ENCODE assay signal across 16 cellular contexts in genomic region chr12:94536040-94536965, GRCh38.
"Had no signal": no experiment of that assay in that cellular context is flagged by ENCODE, and none has a peak within 500 bp of the region (broad histone marks: within the 10 kb centered on the region; RNA-seq: fewer than 3 reads in every experiment).

No MANE protein-coding gene starts in this region.

- H3K9me3 Mint-ChIP-seq: activated CD4-positive, alpha-beta memory T cell treated with anti-CD3 and anti-CD28 coated beads for 36 hours; activated naive CD4-positive, alpha-beta T cell treated with anti-CD3 and anti-CD28 coated beads, Interleukin-2, amount 10 ng/mL, durations not matched to agents 7 days and 5 days; activated T-helper 2 cell treated with anti-CD3 and anti-CD28 coated beads, Interferon-gamma antibody, Interleukin-2, Interleukin-4, amounts not matched to agents 10 μg/mL and 5 μg/mL and 100 μg/mL, durations not matched to agents 14 hours and 24 hours and 36 hours; natural killer cell treated with Interleukin-12 subunit alpha and Interleukin-12 subunit beta and Interleukin-15 and Interleukin-18, amount 100 ng/mL, for 72 hours; stimulated activated naive CD8-positive, alpha-beta T cell treated with anti-CD3 and anti-CD28 coated beads, Interleukin-15, amount 100 ng/mL, for 72 hours had no signal

- H3K36me3 ChIP-seq: adrenal gland, cardiac muscle cell, sigmoid colon, spleen, thoracic aorta had no signal

- H3K4me3 ChIP-seq: adrenal gland, cardiac muscle cell, sigmoid colon, spleen, thoracic aorta had no signal

- H3K27me3 ChIP-seq: adrenal gland, cardiac muscle cell, sigmoid colon, spleen had no signal

- H3K27ac ChIP-seq: adrenal gland, cardiac muscle cell, sigmoid colon, spleen, thoracic aorta had no signal

- H3K9me3 ChIP-seq: adrenal gland, sigmoid colon, spleen, thoracic aorta had no signal

- H3K27ac Mint-ChIP-seq: activated CD4-positive, alpha-beta memory T cell treated with anti-CD3 and anti-CD28 coated beads for 36 hours; activated CD8-positive, alpha-beta memory T cell treated with anti-CD3 and anti-CD28 coated beads, Interleukin-2, amount 10 ng/mL, durations not matched to agents 7 days and 5 days; activated naive CD4-positive, alpha-beta T cell treated with anti-CD3 and anti-CD28 coated beads, Interleukin-2, amount 10 ng/mL, durations not matched to agents 7 days and 5 days; activated T-helper 2 cell treated with anti-CD3 and anti-CD28 coated beads, Interferon-gamma antibody, Interleukin-2, Interleukin-4, amounts not matched to agents 10 μg/mL and 5 μg/mL and 100 μg/mL, durations not matched to agents 14 hours and 24 hours and 36 hours; natural killer cell treated with Interleukin-12 subunit alpha and Interleukin-12 subunit beta and Interleukin-15 and Interleukin-18, amount 100 ng/mL, for 72 hours had no signal

- DNase-seq: activated CD4-positive, alpha-beta memory T cell treated with anti-CD3 and anti-CD28 coated beads for 36 hours; activated CD4-positive, alpha-beta T cell treated with anti-CD3 and anti-CD28 coated beads for 1 hour; activated CD8-positive, alpha-beta memory T cell treated with anti-CD3 and anti-CD28 coated beads, Interleukin-2, amount 10 ng/mL, durations not matched to agents 7 days and 5 days; activated naive CD4-positive, alpha-beta T cell treated with anti-CD3 and anti-CD28 coated beads, Interleukin-2, amount 10 ng/mL, durations not matched to agents 7 days and 5 days; activated T-cell treated with anti-CD3 and anti-CD28 coated beads, Interleukin-2, amount 50 U/mL, for 1 hour; adrenal gland; hippocampal formation; sigmoid colon; spleen; stimulated activated naive CD8-positive, alpha-beta T cell treated with anti-CD3 and anti-CD28 coated beads, Interleukin-15, amount 100 ng/mL, for 72 hours; T-helper 1 cell; T1000 had no signal

- H3K36me3 Mint-ChIP-seq: activated CD4-positive, alpha-beta memory T cell treated with anti-CD3 and anti-CD28 coated beads for 36 hours; activated CD8-positive, alpha-beta memory T cell treated with anti-CD3 and anti-CD28 coated beads, Interleukin-2, amount 10 ng/mL, durations not matched to agents 7 days and 5 days; activated naive CD4-positive, alpha-beta T cell treated with anti-CD3 and anti-CD28 coated beads, Interleukin-2, amount 10 ng/mL, durations not matched to agents 7 days and 5 days; natural killer cell treated with Interleukin-12 subunit alpha and Interleukin-12 subunit beta and Interleukin-15 and Interleukin-18, amount 100 ng/mL, for 72 hours had no signal

- H3K4me3 Mint-ChIP-seq: activated CD4-positive, alpha-beta memory T cell treated with anti-CD3 and anti-CD28 coated beads for 36 hours; activated CD8-positive, alpha-beta memory T cell treated with anti-CD3 and anti-CD28 coated beads, Interleukin-2, amount 10 ng/mL, durations not matched to agents 7 days and 5 days; activated naive CD4-positive, alpha-beta T cell treated with anti-CD3 and anti-CD28 coated beads, Interleukin-2, amount 10 ng/mL, durations not matched to agents 7 days and 5 days; natural killer cell treated with Interleukin-12 subunit alpha and Interleukin-12 subunit beta and Interleukin-15 and Interleukin-18, amount 100 ng/mL, for 72 hours; stimulated activated naive CD8-positive, alpha-beta T cell treated with anti-CD3 and anti-CD28 coated beads, Interleukin-15, amount 100 ng/mL, for 72 hours had no signal

- H3K27me3 Mint-ChIP-seq: stimulated activated naive CD8-positive, alpha-beta T cell treated with anti-CD3 and anti-CD28 coated beads, Interleukin-15, amount 100 ng/mL, for 72 hours had no signal

- H3K4me1 Mint-ChIP-seq: stimulated activated naive CD8-positive, alpha-beta T cell treated with anti-CD3 and anti-CD28 coated beads, Interleukin-15, amount 100 ng/mL, for 72 hours had no signal
